In genomic region chr4:76003620-76004019, GRCh38 we compare ENCODE assay signal across 35 cellular contexts. TPM values are rescaled to one million over a fixed set of nuclear protein-coding genes. Genes with fewer than 3 reads are reported as not detected.
"Had no signal": no experiment of that assay in that cellular context is flagged by ENCODE, and none has a peak within 500 bp of the region (broad histone marks: within the 10 kb centered on the region; RNA-seq: fewer than 3 reads in every experiment).

No MANE protein-coding gene starts in this region.

- ATAC-seq: foreskin keratinocyte, gastroesophageal sphincter, left colon, mucosa of descending colon, pancreas had no signal

- DNase-seq: dermis blood vessel endothelial cell; effector memory CD4-positive, alpha-beta T cell; foreskin keratinocyte; glutamatergic neuron; hypothalamus; immature natural killer cell; islet precursor cell; kidney glomerular epithelial cell; left colon; left ventricle myocardium superior; mucosa of descending colon; naive B cell; pancreas; stimulated activated CD4-positive, alpha-beta T cell treated with anti-CD3 and anti-CD28 coated beads, Interleukin-12 subunit alpha, Interleukin-12 subunit beta, amount 100 ng/mL, for 4 hours; stimulated activated CD4-positive, alpha-beta T cell treated with anti-CD3 and anti-CD28 coated beads, Interleukin-1b, Interleukin-23, amount 100 ng/mL, for 48 hours; stimulated activated CD4-positive, alpha-beta T cell treated with anti-CD3 and anti-CD28 coated beads, Interleukin-4, amount 100 ng/mL, for 1 hour; stimulated activated CD8-positive, alpha-beta memory T cell treated with anti-CD3 and anti-CD28 coated beads, Interleukin-4, amount 100 ng/mL, for 48 hours; stimulated activated naive CD4-positive, alpha-beta T cell treated with Interleukin-2 at 50 U/mL for 16 hours; stomach; thyroid gland; trophoblast cell had no signal

- H3K4me1 Mint-ChIP-seq: immature natural killer cell, memory B cell, neural crest cell had no signal

- H3K4me3 Mint-ChIP-seq: immature natural killer cell; memory B cell; naive B cell; natural killer cell treated with Interleukin-12 subunit alpha and Interleukin-12 subunit beta and Interleukin-15 and Interleukin-18, amount 100 ng/mL, for 72 hours; neural crest cell had no signal

- H3K36me3 Mint-ChIP-seq: immature natural killer cell; memory B cell; naive B cell; natural killer cell treated with Interleukin-12 subunit alpha and Interleukin-12 subunit beta and Interleukin-15 and Interleukin-18, amount 100 ng/mL, for 72 hours had no signal

- H3K9me3 Mint-ChIP-seq: immature natural killer cell; memory B cell; naive B cell; natural killer cell treated with Interleukin-12 subunit alpha and Interleukin-12 subunit beta and Interleukin-15 and Interleukin-18, amount 100 ng/mL, for 72 hours; neural crest cell had no signal

- H3K4me2 ChIP-seq: smooth muscle cell had no signal

- H3K27ac Mint-ChIP-seq: immature natural killer cell; memory B cell; natural killer cell treated with Interleukin-12 subunit alpha and Interleukin-12 subunit beta and Interleukin-15 and Interleukin-18, amount 100 ng/mL, for 72 hours had no signal

- H3K27me3 ChIP-seq: esophagus muscularis mucosa, foreskin keratinocyte, gastroesophageal sphincter, neutrophil, pancreas, stomach, thyroid gland, vagina had no signal

- H3K27ac ChIP-seq: coronary artery, esophagus muscularis mucosa, foreskin keratinocyte, gastroesophageal sphincter, neutrophil, pancreas, stomach, thyroid gland, vagina had no signal

- H3K36me3 ChIP-seq: esophagus muscularis mucosa, gastroesophageal sphincter, neutrophil, pancreas, stomach, thyroid gland, vagina had no signal

- H3K9me3 ChIP-seq: esophagus muscularis mucosa, gastroesophageal sphincter, mucosa of descending colon, neutrophil, pancreas, stomach, thyroid gland, vagina had no signal

- H3K4me1 ChIP-seq: esophagus muscularis mucosa, gastroesophageal sphincter, stomach, thyroid gland, vagina had no signal

- H3K4me3 ChIP-seq: coronary artery, esophagus muscularis mucosa, gastroesophageal sphincter, lung, mucosa of descending colon, pancreas, smooth muscle cell, stomach, thyroid gland, vagina had no signal

RNA-seq across cellular contexts. Expression of gene CXCL9, which starts 3.7 kb away (rescaled TPM):
- total RNA-seq: dermis blood vessel endothelial cell, endothelial cell of umbilical vein, epithelial cell of proximal tubule, fibroblast of lung, foreskin keratinocyte, neural crest cell, temporal lobe had no signal
- polyA plus RNA-seq: endothelial cell of umbilical vein, fibroblast of lung, immature natural killer cell had no signal

RNA-seq across cellular contexts. Expression of gene CXCL10, which starts 19.7 kb away (rescaled TPM):
- total RNA-seq: endothelial cell of umbilical vein, neural crest cell, temporal lobe had no signal
- polyA plus RNA-seq: immature natural killer cell had no signal

RNA-seq across cellular contexts. Expression of gene CXCL11, which starts 32.2 kb away (rescaled TPM):
- total RNA-seq: esophagus muscularis mucosa, fibroblast of lung, neural crest cell, smooth muscle cell, temporal lobe, vagina had no signal
- polyA plus RNA-seq: fibroblast of lung, immature natural killer cell, smooth muscle cell had no signal
